Comparison of ENCODE assay signal across 8 cellular contexts in genomic region chr5:197031-197430, GRCh38. TPM values are rescaled to one million over a fixed set of nuclear protein-coding genes. Genes with fewer than 3 reads are reported as not detected.
"Had no signal": no experiment of that assay in that cellular context is flagged by ENCODE, and none has a peak within 500 bp of the region (broad histone marks: within the 10 kb centered on the region; RNA-seq: fewer than 3 reads in every experiment).

No MANE protein-coding gene starts in this region.

RNA-seq across cellular contexts. Expression of gene LRRC14B, which starts 5.7 kb away (rescaled TPM):
- total RNA-seq: ascending aorta, endothelial cell of umbilical vein, hepatocyte, left lung, osteocyte, subcutaneous adipose tissue, T-cell, transverse colon had no signal
